Comparison of ENCODE assay signal across 11 cellular contexts in genomic region chr7:116628971-116629586, GRCh38. TPM values are rescaled to one million over a fixed set of nuclear protein-coding genes. Genes with fewer than 3 reads are reported as not detected.
A peak's percentile ranks its signal among the peaks of the same experiment; 100 is the strongest.
DNase-seq lines count a peak whose midpoint lies in the region; ATAC-seq, FAIRE-seq and TF ChIP-seq lines count a peak whose summit lies in the region.
"Had no signal": no experiment of that assay in that cellular context is flagged by ENCODE, and none has a peak within 500 bp of the region (broad histone marks: within the 10 kb centered on the region; RNA-seq: fewer than 3 reads in every experiment).

No MANE protein-coding gene starts in this region.

- H3K9ac ChIP-seq in GM23248: peak overlapping the region; percentile 33
- peak overlapping the region in 1 of 2 donors; percentile 69 for H3K9ac ChIP-seq in kidney (ENCODE audit: low read length in 2 of 2)

- H4K20me1 ChIP-seq in GM23248 (ENCODE audit: insufficient read depth) (no peaks in the 10 kb centered on the region), GM23338 (replicated peaks; ENCODE audit: insufficient read depth) (no peaks in the 10 kb centered on the region)

- no peak for TF ChIP-seq POLR2A in sigmoid colon (IDR thresholded peaks at IDR 0.05)

- WGBS in GM23248 (ENCODE audit: low coverage in 1 of 2, low lambda C conversion rate in 2 of 2, missing lambda C conversion rate in 2 of 2), 2 experiments: 13 to 16% methylated on average over 3 of the region's 3 CpGs
- 18 to 56% methylated on average over 3 of the region's 3 CpGs for WGBS in sigmoid colon, 2 donors

- no peak for TF ChIP-seq EP300 in sigmoid colon (IDR thresholded peaks at IDR 0.05)

- FAIRE-seq in kidney (lab: Jason Lieb, UNC): no peak

- intact Hi-C loops in kidney (cut with DNase I): no loop called here
- intact Hi-C loops in sigmoid colon (cut with DNase I): no loop called here

- no peaks in the 10 kb centered on the region for H3K27me3 Mint-ChIP-seq in GM23338 (ENCODE audit: insufficient read depth, low read depth, poor library complexity)
- H3K27me3 Mint-ChIP-seq in activated naive CD8-positive, alpha-beta T cell treated with anti-CD3 and anti-CD28 coated beads, Interleukin-2, amount 50 U/mL, for 24 hours: peaks cover 7% of the 10 kb centered on the region

- H3K27ac ChIP-seq in GM23248: peak overlapping the region; percentile 61
- no peak overlapping the region for H3K27ac ChIP-seq in brain microvascular endothelial cell
- H3K27ac ChIP-seq in kidney (ENCODE audit: low read depth in 2 of 2, low read length in 2 of 2): peak overlapping the region; percentile 67 to 85
- peak overlapping the region; percentile 66 to 76 (median 72) for H3K27ac ChIP-seq in sigmoid colon
- no peak overlapping the region for H3K27ac ChIP-seq in GM23338 (ENCODE audit: low read depth)

- H3K4me1 ChIP-seq in GM23248 (ENCODE audit: insufficient read depth) (peaks cover 46% of the 10 kb centered on the region), kidney (ENCODE audit: control insufficient read depth in 1 of 2, insufficient read depth in 1 of 2, low read depth in 1 of 2, low read length in 2 of 2) (peaks cover 5 to 35% of the 10 kb centered on the region in 2 donors), sigmoid colon (peaks cover 0 to 32% (median 14%) of the 10 kb centered on the region in 4 donors), GM23338 (ENCODE audit: insufficient read depth) (no peaks in the 10 kb centered on the region)

- H3K4me1 Mint-ChIP-seq in GM23338: peaks cover 4% of the 10 kb centered on the region; the same call in 2 of the 3 replicates
- no peaks in the 10 kb centered on the region for H3K4me1 Mint-ChIP-seq in activated naive CD8-positive, alpha-beta T cell treated with anti-CD3 and anti-CD28 coated beads, Interleukin-2, amount 50 U/mL, for 24 hours

- no peaks in the 10 kb centered on the region for H3K79me2 ChIP-seq in GM23248 (ENCODE audit: insufficient read depth)
- H3K79me2 ChIP-seq in GM23338 (replicated peaks; ENCODE audit: insufficient read depth): no peaks in the 10 kb centered on the region

- in situ Hi-C loops in GM23248 (cut with MboI) (no loop called here), brain microvascular endothelial cell (cut with HindIII; ENCODE audit: low pct_ligation_motif_present, low sequenced_read_pairs) (no loop called here)

- H3K9me3 ChIP-seq in GM23248 (ENCODE audit: low read depth): no peaks in the 10 kb centered on the region
- no peaks in the 10 kb centered on the region for H3K9me3 ChIP-seq in kidney (ENCODE audit: control insufficient read depth in 1 of 2, low read length in 2 of 2)
- no peaks in the 10 kb centered on the region for H3K9me3 ChIP-seq in sigmoid colon

- no peak overlapping the region for H3K4me3 Mint-ChIP-seq in GM23338
- H3K4me3 Mint-ChIP-seq in activated naive CD8-positive, alpha-beta T cell treated with anti-CD3 and anti-CD28 coated beads, Interleukin-2, amount 50 U/mL, for 24 hours: no peak overlapping the region
- H3K4me3 Mint-ChIP-seq: dendritic cell treated with granulocyte-macrophage colony-stimulating factor and Interleukin-4, amounts not matched to agents 40 ng/mL and 50 ng/mL, for 4 days; stimulated activated naive CD8-positive, alpha-beta T cell treated with anti-CD3 and anti-CD28 coated beads, Interleukin-15, Interleukin-2, amounts not matched to agents 100 ng/mL and 50 ng/mL, for 24 hours had no signal

- no peak for ATAC-seq in GM23338
- ATAC-seq in activated naive CD8-positive, alpha-beta T cell treated with anti-CD3 and anti-CD28 coated beads, Interleukin-2, amount 50 U/mL, for 24 hours: no peak

- H3K9me3 Mint-ChIP-seq in GM23338: no peaks in the 10 kb centered on the region; the same call in 2 of the 3 replicates
- no peaks in the 10 kb centered on the region for H3K9me3 Mint-ChIP-seq in activated naive CD8-positive, alpha-beta T cell treated with anti-CD3 and anti-CD28 coated beads, Interleukin-2, amount 50 U/mL, for 24 hours
- H3K9me3 Mint-ChIP-seq: dendritic cell treated with granulocyte-macrophage colony-stimulating factor and Interleukin-4, amounts not matched to agents 40 ng/mL and 50 ng/mL, for 4 days; stimulated activated naive CD8-positive, alpha-beta T cell treated with anti-CD3 and anti-CD28 coated beads, Interleukin-15, Interleukin-2, amounts not matched to agents 100 ng/mL and 50 ng/mL, for 24 hours had no signal

- peak overlapping the region; percentile 6 for H3K4me2 ChIP-seq in GM23248 (ENCODE audit: unreplicated experiment)
- H3K4me2 ChIP-seq in GM23338: no peak overlapping the region

- no peaks in the 10 kb centered on the region for H3K9me2 ChIP-seq in GM23248 (ENCODE audit: insufficient read depth)
- H3K9me2 ChIP-seq in GM23338 (ENCODE audit: insufficient read depth): peaks cover 6% of the 10 kb centered on the region; the same call in 1 of the 2 replicates

- H3K4me3 ChIP-seq in GM23248 (no peak overlapping the region), brain microvascular endothelial cell (ENCODE audit: low read depth, low read length) (no peak overlapping the region), kidney (ENCODE audit: low read length in 2 of 2) (peak overlapping the region in 1 of 2 donors; percentile 37), sigmoid colon (no peak overlapping the region), GM23338 (no peak overlapping the region)

- H3F3A ChIP-seq in GM23248 (ENCODE audit: insufficient read depth): peaks cover 27% of the 10 kb centered on the region
- H3F3A ChIP-seq in GM23338 (replicated peaks; ENCODE audit: low read depth): no peaks in the 10 kb centered on the region

- no peaks in the 10 kb centered on the region for H3K27me3 ChIP-seq in GM23248 (replicated peaks; ENCODE audit: insufficient read depth)
- H3K27me3 ChIP-seq in brain microvascular endothelial cell (replicated peaks): no peaks in the 10 kb centered on the region
- H3K27me3 ChIP-seq in sigmoid colon: no peaks in the 10 kb centered on the region
- H3K27me3 ChIP-seq in GM23338 (ENCODE audit: insufficient read depth): no peaks in the 10 kb centered on the region

- no peak overlapping the region for H3K27ac Mint-ChIP-seq in GM23338
- H3K27ac Mint-ChIP-seq in activated naive CD8-positive, alpha-beta T cell treated with anti-CD3 and anti-CD28 coated beads, Interleukin-2, amount 50 U/mL, for 24 hours: no peak overlapping the region
- H3K27ac Mint-ChIP-seq: dendritic cell treated with granulocyte-macrophage colony-stimulating factor and Interleukin-4, amounts not matched to agents 40 ng/mL and 50 ng/mL, for 4 days; stimulated activated naive CD8-positive, alpha-beta T cell treated with anti-CD3 and anti-CD28 coated beads, Interleukin-15, Interleukin-2, amounts not matched to agents 100 ng/mL and 50 ng/mL, for 24 hours had no signal

- H3K36me3 ChIP-seq in GM23248 (ENCODE audit: low read depth): no peaks in the 10 kb centered on the region
- no peaks in the 10 kb centered on the region for H3K36me3 ChIP-seq in brain microvascular endothelial cell (replicated peaks)
- no peaks in the 10 kb centered on the region for H3K36me3 ChIP-seq in kidney (ENCODE audit: control insufficient read depth in 1 of 2, insufficient read depth in 2 of 2, low read length in 2 of 2)
- no peaks in the 10 kb centered on the region for H3K36me3 ChIP-seq in sigmoid colon
- no peaks in the 10 kb centered on the region for H3K36me3 ChIP-seq in GM23338 (ENCODE audit: insufficient read depth)

- H3K36me3 Mint-ChIP-seq in GM23338 (ENCODE audit: low read depth): no peaks in the 10 kb centered on the region
- H3K36me3 Mint-ChIP-seq in activated naive CD8-positive, alpha-beta T cell treated with anti-CD3 and anti-CD28 coated beads, Interleukin-2, amount 50 U/mL, for 24 hours (ENCODE audit: low read depth): no peaks in the 10 kb centered on the region

- DNase-seq in GM23248 (peak; percentile 75), brain microvascular endothelial cell (peak; percentile 4), kidney (no peak), sigmoid colon (peak; percentile 69), SKM-1 treated with dmso at 0.1 percent for 144 hours (lab: John Stamatoyannopoulos, UW; ENCODE audit: unreplicated experiment) (no peak), GM23338 (ENCODE audit: low spot score) (no peak), NOMO-1 (lab: John Stamatoyannopoulos, UW; ENCODE audit: unreplicated experiment in 2 of 2) (no peak)
- DNase-seq in activated naive CD8-positive, alpha-beta T cell treated with anti-CD3 and anti-CD28 coated beads, Interleukin-2, amount 50 U/mL, for 24 hours: no peak
- DNase-seq: NCI-H748 treated with DMSO at 0.1 percent for 48 hours had no signal

- no peak for TF ChIP-seq CTCF in brain microvascular endothelial cell (IDR thresholded peaks at IDR 0.05; ENCODE audit: low read depth, low read length, missing control alignments)
- TF ChIP-seq CTCF in kidney (IDR thresholded peaks at IDR 0.05; ENCODE audit: borderline replicate concordance, extremely low read depth, insufficient read depth): no peak
- TF ChIP-seq CTCF in sigmoid colon (IDR thresholded peaks at IDR 0.05): no peak
- TF ChIP-seq CTCF in GM23338 (conservative IDR thresholded peaks at IDR 0.05; ENCODE audit: low read depth in 2 of 2): no peak

- H2AFZ ChIP-seq in GM23248 (peak overlapping the region; percentile 73), GM23338 (no peak overlapping the region)

RNA-seq across cellular contexts. Expression of gene MET, which starts 42.9 kb away (rescaled TPM):
- total RNA-seq in GM23248 (2014; rRNA removed; shearing (Covaris generic)): 62.3 and 68.8 TPM in 2 replicates
- polyA plus RNA-seq in GM23248 (2016; fragmentation: Nextera tagmentation; extraction: Ambion mirVana) (25.3 and 27.6 TPM in 2 replicates), kidney (ENCODE audit: insufficient read depth, low read depth, low replicate concordance) (13.4 TPM), sigmoid colon (10 to 100 TPM in 1 of 3 donors, 1 to 10 TPM in 2; 1.2 to 10.5 (median 1.8) TPM), GM23338 (2016; fragmentation: Nextera tagmentation; extraction: Ambion mirVana) (3.8 and 4.8 TPM in 2 replicates)
- total RNA-seq in kidney (225 TPM), sigmoid colon (10 to 100 TPM; 15.9 to 21.6 (median 18.6) TPM)
- total RNA-seq in GM23338 (2014; rRNA removed; shearing (Covaris generic)): 16.3 and 23.1 TPM in 2 replicates

Comparison
In these comparisons a context has a peak if more than half of its experiments do, and no peak if none do; other contexts are left out.
1. DNase-seq: peak in GM23248 (single experiment), brain microvascular endothelial cell (single experiment) and sigmoid colon (single experiment); none in kidney (single experiment), SKM-1 treated with dmso at 0.1 percent for 144 hours (single experiment), GM23338 (single experiment), activated naive CD8-positive, alpha-beta T cell treated with anti-CD3 and anti-CD28 coated beads, Interleukin-2, amount 50 U/mL, for 24 hours (single experiment) and NOMO-1 (0 of 2).
2. H3K27ac ChIP-seq: peak in GM23248 (single experiment), kidney (2 of 2) and sigmoid colon (4 of 4); none in brain microvascular endothelial cell (single experiment) and GM23338 (single experiment).